Comparison of ENCODE assay signal across 11 cellular contexts in the genomic region with DNA sequence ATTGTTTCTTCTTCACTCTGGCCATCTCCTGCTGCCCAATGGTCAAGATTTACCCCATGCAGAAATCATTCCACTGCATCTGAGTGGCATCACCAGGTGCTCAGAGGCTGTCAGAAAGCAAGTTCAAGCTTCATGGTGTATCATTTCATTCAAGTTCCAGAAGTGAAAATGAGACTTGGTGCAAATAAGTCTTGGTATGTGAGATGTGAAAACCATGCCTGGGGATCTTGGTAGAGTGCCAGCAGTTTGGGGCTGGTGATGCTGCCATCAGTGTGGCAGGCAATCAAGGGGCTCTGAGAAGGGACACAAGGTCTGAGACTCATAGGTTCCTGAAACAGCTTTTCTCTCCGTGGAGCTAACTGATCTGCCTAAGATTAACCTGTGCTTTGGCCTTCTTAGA. TPM values are rescaled to one million over a fixed set of nuclear protein-coding genes. Genes with fewer than 3 reads are reported as not detected.
A peak's percentile ranks its signal among the peaks of the same experiment; 100 is the strongest.
DNase-seq lines count a peak whose midpoint lies in the region; ATAC-seq and TF ChIP-seq lines count a peak whose summit lies in the region.
"Had no signal": no experiment of that assay in that cellular context is flagged by ENCODE, and none has a peak within 500 bp of the region (broad histone marks: within the 10 kb centered on the region; RNA-seq: fewer than 3 reads in every experiment).

No MANE protein-coding gene starts in this region.

- TF ChIP-seq POLR2A in Peyer's patch (IDR thresholded peaks at IDR 0.05): no peak

- H3K4me3 ChIP-seq in Peyer's patch: no peak overlapping the region

- ATAC-seq in GM18907 (IDR thresholded peaks at IDR 0.05; ENCODE audit: unreplicated experiment): peak; percentile 66
- ATAC-seq in HG03095 (IDR thresholded peaks at IDR 0.05; ENCODE audit: unreplicated experiment): no peak
- ATAC-seq: HCT116 had no signal

- TF ChIP-seq CTCF in Peyer's patch (IDR thresholded peaks at IDR 0.05): no peak

- no peak for DNase-seq in Peyer's patch
- peak; percentile 88 for DNase-seq in activated effector memory CD4-positive, alpha-beta T cell treated with anti-CD3 and anti-CD28 coated beads, Interleukin-2, amount 50 U/mL, for 16 hours
- peak; percentile 72 for DNase-seq in stimulated activated CD4-positive, alpha-beta T cell treated with anti-CD3 and anti-CD28 coated beads, Interleukin-4, amount 100 ng/mL, for 1 hour
- DNase-seq in retina: no peak
- no peak for DNase-seq in KG1 (lab: John Stamatoyannopoulos, UW)
- DNase-seq in germinal center (ENCODE audit: low spot score): no peak
- DNase-seq: NCI-H146, T1000 had no signal

- H3K9me3 ChIP-seq in Peyer's patch: no peaks in the 10 kb centered on the region

- no peaks in the 10 kb centered on the region for H3K4me1 ChIP-seq in Peyer's patch

- H3K36me3 ChIP-seq in Peyer's patch: no peaks in the 10 kb centered on the region

- peak overlapping the region; percentile 62 to 74 (median 68) for H3K27ac ChIP-seq in Peyer's patch

- H3K27me3 ChIP-seq in Peyer's patch: no peaks in the 10 kb centered on the region

RNA-seq across cellular contexts. Expression of gene CD2, which starts 52.0 kb away (rescaled TPM):
- 10 to 100 TPM in 3 of 4 donors, 1 to 10 TPM in 1; 9.6 to 36.3 (median 20.9) TPM for total RNA-seq in Peyer's patch

Comparison
In these comparisons a context has a peak if more than half of its experiments do, and no peak if none do; other contexts are left out.
1. DNase-seq: peak in activated effector memory CD4-positive, alpha-beta T cell treated with anti-CD3 and anti-CD28 coated beads, Interleukin-2, amount 50 U/mL, for 16 hours (single experiment) and stimulated activated CD4-positive, alpha-beta T cell treated with anti-CD3 and anti-CD28 coated beads, Interleukin-4, amount 100 ng/mL, for 1 hour (single experiment); none in Peyer's patch (0 of 3), retina (single experiment), KG1 (single experiment) and germinal center (single experiment).